In genomic region chr15:51982013-51982769, GRCh38 we compare ENCODE assay signal across 8 cellular contexts. TPM values are rescaled to one million over a fixed set of nuclear protein-coding genes. Genes with fewer than 3 reads are reported as not detected.
A peak's percentile ranks its signal among the peaks of the same experiment; 100 is the strongest.
DNase-seq lines count a peak whose midpoint lies in the region; ATAC-seq lines count a peak whose summit lies in the region.

No MANE protein-coding gene starts in this region.

- ATAC-seq in GM18499 (IDR thresholded peaks at IDR 0.05; ENCODE audit: insufficient read depth, unreplicated experiment), result peak; percentile 93
- peak; percentile 71 for ATAC-seq in HG02840 (IDR thresholded peaks at IDR 0.05; ENCODE audit: low FRiP score, unreplicated experiment)
- peak; percentile 97 for ATAC-seq in stimulated activated naive B cell treated with anti-CD40 and anti-IgM and Interleukin-4, amounts not matched to agents 10 μg/mL and 1 μg/mL and 100 μg/mL, for 72 hours (replicated peaks)

- peak overlapping the region; percentile 42 for H3K27ac ChIP-seq in cingulate gyrus (ENCODE audit: low read depth, low read length)

- H3K27ac Mint-ChIP-seq in stimulated activated naive B cell treated with anti-CD40 and anti-IgM and Interleukin-4, amounts not matched to agents 10 μg/mL and 1 μg/mL and 100 μg/mL, for 72 hours, result no peak overlapping the region

- H3K27me3 Mint-ChIP-seq in stimulated activated naive B cell treated with anti-CD40 and anti-IgM and Interleukin-4, amounts not matched to agents 10 μg/mL and 1 μg/mL and 100 μg/mL, for 72 hours, result no peaks in the 10 kb centered on the region

- DNase-seq in AG08395 (ENCODE audit: low spot score) (peak; percentile 79), NCI-H146 (lab: John Stamatoyannopoulos, UW) (peak; percentile 37), UCSD-AML1 (lab: John Stamatoyannopoulos, UW; ENCODE audit: unreplicated experiment) (peak; percentile 49), lung microvascular endothelial cell (ENCODE audit: low read depth in 2 of 2) (peak; percentile 87 to 95)
- no peak for DNase-seq in stimulated activated naive B cell treated with anti-CD40 and anti-IgM and Interleukin-4, amounts not matched to agents 10 μg/mL and 1 μg/mL and 100 μg/mL, for 72 hours

- peaks cover 8 to 11% of the 10 kb centered on the region in 2 donors for H3K4me1 Mint-ChIP-seq in stimulated activated naive B cell treated with anti-CD40 and anti-IgM and Interleukin-4, amounts not matched to agents 10 μg/mL and 1 μg/mL and 100 μg/mL, for 72 hours

- no peaks in the 10 kb centered on the region for H3K36me3 Mint-ChIP-seq in stimulated activated naive B cell treated with anti-CD40 and anti-IgM and Interleukin-4, amounts not matched to agents 10 μg/mL and 1 μg/mL and 100 μg/mL, for 72 hours

- peak overlapping the region; percentile 57 to 63 for H3K4me3 Mint-ChIP-seq in stimulated activated naive B cell treated with anti-CD40 and anti-IgM and Interleukin-4, amounts not matched to agents 10 μg/mL and 1 μg/mL and 100 μg/mL, for 72 hours

- H3K9me3 Mint-ChIP-seq in stimulated activated naive B cell treated with anti-CD40 and anti-IgM and Interleukin-4, amounts not matched to agents 10 μg/mL and 1 μg/mL and 100 μg/mL, for 72 hours, result no peaks in the 10 kb centered on the region

RNA-seq across cellular contexts. Expression of gene LEO1, which starts 10.6 kb away (rescaled TPM):
- total RNA-seq in lung microvascular endothelial cell, result 18.1 and 19.6 TPM in 2 replicates

RNA-seq across cellular contexts. Expression of gene MAPK6, which starts 36.8 kb away (rescaled TPM):
- total RNA-seq in lung microvascular endothelial cell, result 24.6 and 25.9 TPM in 2 replicates
